ENCODE assay signal across 23 cellular contexts in genomic region chr2:232237460-232237859, GRCh38.
A peak's percentile ranks its signal among the peaks of the same experiment; 100 is the strongest.
DNase-seq lines count a peak whose midpoint lies in the region; ATAC-seq, FAIRE-seq and TF ChIP-seq lines count a peak whose summit lies in the region.
"Had no signal": no experiment of that assay in that cellular context is flagged by ENCODE, and none has a peak within 500 bp of the region (broad histone marks: within the 10 kb centered on the region; RNA-seq: fewer than 3 reads in every experiment).

No MANE protein-coding gene starts in this region.

- TF ChIP-seq CTCF in GM23338 (conservative IDR thresholded peaks at IDR 0.05; ENCODE audit: low read depth in 2 of 2), result no peak

- no peak for ATAC-seq in activated naive CD8-positive, alpha-beta T cell treated with anti-CD3 and anti-CD28 coated beads, Interleukin-2, amount 10 ng/mL, durations not matched to agents 7 days and 5 days (ENCODE audit: low read depth)
- no peak for ATAC-seq in activated naive CD8-positive, alpha-beta T cell treated with anti-CD3 and anti-CD28 coated beads, Interleukin-2, amount 50 U/mL, for 24 hours
- no peak for ATAC-seq in GM23338
- ATAC-seq in T-cell (replicated peaks in 1 of 4), result peak; percentile 52 to 70 (median 58)
- no peak for ATAC-seq in stimulated activated effector memory CD8-positive, alpha-beta T cell treated with anti-CD3 and anti-CD28 coated beads, Interleukin-12 subunit alpha, Interleukin-12 subunit beta, amount 100 ng/mL, for 72 hours
- ATAC-seq: left cardiac atrium had no signal

- H3K4me3 Mint-ChIP-seq in activated naive CD8-positive, alpha-beta T cell treated with anti-CD3 and anti-CD28 coated beads, Interleukin-2, amount 10 ng/mL, durations not matched to agents 7 days and 5 days, result peak overlapping the region; percentile 40
- no peak overlapping the region for H3K4me3 Mint-ChIP-seq in activated naive CD8-positive, alpha-beta T cell treated with anti-CD3 and anti-CD28 coated beads, Interleukin-2, amount 50 U/mL, for 24 hours
- no peak overlapping the region for H3K4me3 Mint-ChIP-seq in GM23338
- H3K4me3 Mint-ChIP-seq in T-cell, result peak overlapping the region in 1 of 3 donors; percentile 31
- H3K4me3 Mint-ChIP-seq in stimulated activated effector memory CD8-positive, alpha-beta T cell treated with anti-CD3 and anti-CD28 coated beads, Interleukin-12 subunit alpha, Interleukin-12 subunit beta, amount 100 ng/mL, for 72 hours, result no peak overlapping the region
- H3K4me3 Mint-ChIP-seq: CD4-positive, alpha-beta memory T cell; T-helper 2 cell treated with Interferon-gamma antibody and Interleukin-4, amounts not matched to agents 5 μg/mL and 100 μg/mL, for 36 hours had no signal

- no peak overlapping the region for H3K4me3 ChIP-seq in GM23338
- H3K4me3 ChIP-seq: upper lobe of left lung had no signal

- H4K20me1 ChIP-seq in GM23338 (replicated peaks; ENCODE audit: insufficient read depth), result no peaks in the 10 kb centered on the region

- no peaks in the 10 kb centered on the region for H3K27me3 Mint-ChIP-seq in activated naive CD8-positive, alpha-beta T cell treated with anti-CD3 and anti-CD28 coated beads, Interleukin-2, amount 10 ng/mL, durations not matched to agents 7 days and 5 days
- no peaks in the 10 kb centered on the region for H3K27me3 Mint-ChIP-seq in activated naive CD8-positive, alpha-beta T cell treated with anti-CD3 and anti-CD28 coated beads, Interleukin-2, amount 50 U/mL, for 24 hours
- no peaks in the 10 kb centered on the region for H3K27me3 Mint-ChIP-seq in GM23338 (ENCODE audit: insufficient read depth, low read depth, poor library complexity)
- no peaks in the 10 kb centered on the region for H3K27me3 Mint-ChIP-seq in T-cell
- H3K27me3 Mint-ChIP-seq: CD4-positive, alpha-beta memory T cell had no signal

- peak overlapping the region; percentile 66 for H3K27ac Mint-ChIP-seq in activated naive CD8-positive, alpha-beta T cell treated with anti-CD3 and anti-CD28 coated beads, Interleukin-2, amount 10 ng/mL, durations not matched to agents 7 days and 5 days
- H3K27ac Mint-ChIP-seq in activated naive CD8-positive, alpha-beta T cell treated with anti-CD3 and anti-CD28 coated beads, Interleukin-2, amount 50 U/mL, for 24 hours, result no peak overlapping the region
- H3K27ac Mint-ChIP-seq in GM23338, result no peak overlapping the region
- H3K27ac Mint-ChIP-seq in T-cell, result peak overlapping the region in 1 of 2 donors; percentile 39
- peak overlapping the region; percentile 8 for H3K27ac Mint-ChIP-seq in stimulated activated effector memory CD8-positive, alpha-beta T cell treated with anti-CD3 and anti-CD28 coated beads, Interleukin-12 subunit alpha, Interleukin-12 subunit beta, amount 100 ng/mL, for 72 hours
- H3K27ac Mint-ChIP-seq: T-helper 2 cell treated with Interferon-gamma antibody and Interleukin-4, amounts not matched to agents 5 μg/mL and 100 μg/mL, for 36 hours had no signal

- no peaks in the 10 kb centered on the region for H3F3A ChIP-seq in GM23338 (replicated peaks; ENCODE audit: low read depth)

- no peaks in the 10 kb centered on the region for H3K9me2 ChIP-seq in GM23338 (ENCODE audit: insufficient read depth)
- H3K9me2 ChIP-seq: SK-N-SH had no signal

- no peaks in the 10 kb centered on the region for H3K9me3 Mint-ChIP-seq in activated naive CD8-positive, alpha-beta T cell treated with anti-CD3 and anti-CD28 coated beads, Interleukin-2, amount 10 ng/mL, durations not matched to agents 7 days and 5 days
- no peaks in the 10 kb centered on the region for H3K9me3 Mint-ChIP-seq in activated naive CD8-positive, alpha-beta T cell treated with anti-CD3 and anti-CD28 coated beads, Interleukin-2, amount 50 U/mL, for 24 hours
- H3K9me3 Mint-ChIP-seq in GM23338 (no peaks in the 10 kb centered on the region), T-cell (no peaks in the 10 kb centered on the region)
- H3K9me3 Mint-ChIP-seq in stimulated activated effector memory CD8-positive, alpha-beta T cell treated with anti-CD3 and anti-CD28 coated beads, Interleukin-12 subunit alpha, Interleukin-12 subunit beta, amount 100 ng/mL, for 72 hours, result no peaks in the 10 kb centered on the region
- H3K9me3 Mint-ChIP-seq: CD4-positive, alpha-beta memory T cell; T-helper 2 cell treated with Interferon-gamma antibody and Interleukin-4, amounts not matched to agents 5 μg/mL and 100 μg/mL, for 36 hours had no signal

- no peaks in the 10 kb centered on the region for H3K27me3 ChIP-seq in GM23338 (ENCODE audit: insufficient read depth)
- H3K27me3 ChIP-seq: upper lobe of left lung had no signal

- no peaks in the 10 kb centered on the region for H3K4me1 ChIP-seq in GM23338 (ENCODE audit: insufficient read depth)

- no peaks in the 10 kb centered on the region for H3K79me2 ChIP-seq in GM23338 (replicated peaks; ENCODE audit: insufficient read depth)

- no peaks in the 10 kb centered on the region for H3K36me3 ChIP-seq in GM23338 (ENCODE audit: insufficient read depth)

- peaks cover 25% of the 10 kb centered on the region for H3K4me1 Mint-ChIP-seq in activated naive CD8-positive, alpha-beta T cell treated with anti-CD3 and anti-CD28 coated beads, Interleukin-2, amount 10 ng/mL, durations not matched to agents 7 days and 5 days
- peaks cover 48% of the 10 kb centered on the region for H3K4me1 Mint-ChIP-seq in activated naive CD8-positive, alpha-beta T cell treated with anti-CD3 and anti-CD28 coated beads, Interleukin-2, amount 50 U/mL, for 24 hours
- H3K4me1 Mint-ChIP-seq in GM23338 (peaks cover 10% of the 10 kb centered on the region; the same call in 2 of the 3 replicates), T-cell (peaks cover 23 to 33% (median 27%) of the 10 kb centered on the region in 3 donors)
- peaks cover 30% of the 10 kb centered on the region for H3K4me1 Mint-ChIP-seq in stimulated activated effector memory CD8-positive, alpha-beta T cell treated with anti-CD3 and anti-CD28 coated beads, Interleukin-12 subunit alpha, Interleukin-12 subunit beta, amount 100 ng/mL, for 72 hours

- CTCF ChIA-PET in T-cell (lab: Charles Lee), result no interaction called here

- H3K4me2 ChIP-seq in GM23338, result 0 out of 2 replicates have a peak overlapping the region, but pooled peaks have one; percentile 32
- H3K4me2 ChIP-seq: KMS-11, SK-N-SH had no signal

- no peak overlapping the region for H3K27ac ChIP-seq in GM23338 (ENCODE audit: low read depth)
- H3K27ac ChIP-seq: KMS-11, upper lobe of left lung had no signal

- POLR2A ChIA-PET in activated naive CD8-positive, alpha-beta T cell treated with anti-CD3 and anti-CD28 coated beads, Interleukin-2, amount 10 ng/mL, durations not matched to agents 7 days and 5 days (lab: Charles Lee), result no interaction called here
- POLR2A ChIA-PET in T-cell (lab: Charles Lee), result no interaction called here

- peaks cover 11% of the 10 kb centered on the region for H3K36me3 Mint-ChIP-seq in activated naive CD8-positive, alpha-beta T cell treated with anti-CD3 and anti-CD28 coated beads, Interleukin-2, amount 10 ng/mL, durations not matched to agents 7 days and 5 days
- H3K36me3 Mint-ChIP-seq in activated naive CD8-positive, alpha-beta T cell treated with anti-CD3 and anti-CD28 coated beads, Interleukin-2, amount 50 U/mL, for 24 hours (ENCODE audit: low read depth), result peaks cover 12% of the 10 kb centered on the region
- H3K36me3 Mint-ChIP-seq in GM23338 (ENCODE audit: low read depth) (no peaks in the 10 kb centered on the region), T-cell (peaks cover 32% of the 10 kb centered on the region)
- no peaks in the 10 kb centered on the region for H3K36me3 Mint-ChIP-seq in stimulated activated effector memory CD8-positive, alpha-beta T cell treated with anti-CD3 and anti-CD28 coated beads, Interleukin-12 subunit alpha, Interleukin-12 subunit beta, amount 100 ng/mL, for 72 hours

- no peak for DNase-seq in activated naive CD8-positive, alpha-beta T cell treated with anti-CD3 and anti-CD28 coated beads, Interleukin-2, amount 10 ng/mL, durations not matched to agents 7 days and 5 days
- DNase-seq in activated naive CD8-positive, alpha-beta T cell treated with anti-CD3 and anti-CD28 coated beads, Interleukin-2, amount 50 U/mL, for 24 hours, result no peak
- DNase-seq in GM23338 (ENCODE audit: low spot score), result no peak
- peak in 22 of 34 experiments; percentile 1 to 37 (median 16) for DNase-seq in T-cell
- DNase-seq in stimulated activated effector memory CD8-positive, alpha-beta T cell treated with anti-CD3 and anti-CD28 coated beads, Interleukin-12 subunit alpha, Interleukin-12 subunit beta, amount 100 ng/mL, for 72 hours (ENCODE audit: low spot score in 2 of 2), result no peak
- DNase-seq in inferior parietal cortex (ENCODE audit: extremely low spot score), result no peak
- DNase-seq in stimulated activated CD4-positive, alpha-beta T cell treated with anti-CD3 and anti-CD28 coated beads, Interleukin-4, amount 100 ng/mL, for 4 hours, result no peak
- no peak for DNase-seq in HTR-8/SVneo (ENCODE audit: insufficient read length, low spot score)
- DNase-seq: activated CD4-positive, alpha-beta T cell treated with anti-CD3 and anti-CD28 coated beads, Interleukin-2, amount 50 U/mL, for 4 hours; CD4-positive, alpha-beta memory T cell; DMS53; GDM1; glutamatergic neuron; GOT3; left cardiac atrium; NCI-H1694; NCI-H2171 treated with DMSO at 0.1 percent for 48 hours; NCI-H69; occipital lobe; SK-N-SH; upper lobe of left lung had no signal

- no peak for FAIRE-seq in HTR-8/SVneo (lab: Jason Lieb, UNC)

- no peak overlapping the region for H2AFZ ChIP-seq in GM23338

TF ChIP-seq in GM23338, 12 proteins besides CTCF, POLR2A, EP300 and RAD21:
- no peak for TF ChIP-seq STAT1 (IDR thresholded peaks at IDR 0.05; ENCODE audit: unreplicated experiment)
- TF ChIP-seq ZNF331 (CRISPR knock-in tag; IDR thresholded peaks at IDR 0.05; ENCODE audit: low read depth), result no peak

Comparison
In these comparisons a context has a peak if more than half of its experiments do, and no peak if none do; other contexts are left out.
1. H3K27ac Mint-ChIP-seq: peak in activated naive CD8-positive, alpha-beta T cell treated with anti-CD3 and anti-CD28 coated beads, Interleukin-2, amount 10 ng/mL, durations not matched to agents 7 days and 5 days (single experiment) and stimulated activated effector memory CD8-positive, alpha-beta T cell treated with anti-CD3 and anti-CD28 coated beads, Interleukin-12 subunit alpha, Interleukin-12 subunit beta, amount 100 ng/mL, for 72 hours (single experiment); none in activated naive CD8-positive, alpha-beta T cell treated with anti-CD3 and anti-CD28 coated beads, Interleukin-2, amount 50 U/mL, for 24 hours (single experiment) and GM23338 (single experiment).
2. ATAC-seq: peak in T-cell (4 of 4); none in activated naive CD8-positive, alpha-beta T cell treated with anti-CD3 and anti-CD28 coated beads, Interleukin-2, amount 10 ng/mL, durations not matched to agents 7 days and 5 days (single experiment), activated naive CD8-positive, alpha-beta T cell treated with anti-CD3 and anti-CD28 coated beads, Interleukin-2, amount 50 U/mL, for 24 hours (single experiment), GM23338 (single experiment) and stimulated activated effector memory CD8-positive, alpha-beta T cell treated with anti-CD3 and anti-CD28 coated beads, Interleukin-12 subunit alpha, Interleukin-12 subunit beta, amount 100 ng/mL, for 72 hours (single experiment).
3. DNase-seq: peak in T-cell (22 of 34); none in activated naive CD8-positive, alpha-beta T cell treated with anti-CD3 and anti-CD28 coated beads, Interleukin-2, amount 10 ng/mL, durations not matched to agents 7 days and 5 days (single experiment), activated naive CD8-positive, alpha-beta T cell treated with anti-CD3 and anti-CD28 coated beads, Interleukin-2, amount 50 U/mL, for 24 hours (single experiment), GM23338 (single experiment), stimulated activated effector memory CD8-positive, alpha-beta T cell treated with anti-CD3 and anti-CD28 coated beads, Interleukin-12 subunit alpha, Interleukin-12 subunit beta, amount 100 ng/mL, for 72 hours (0 of 2), inferior parietal cortex (single experiment), stimulated activated CD4-positive, alpha-beta T cell treated with anti-CD3 and anti-CD28 coated beads, Interleukin-4, amount 100 ng/mL, for 4 hours (0 of 2) and HTR-8/SVneo (single experiment).